20 cellular contexts compared by ENCODE assay signal in the genomic region with DNA sequence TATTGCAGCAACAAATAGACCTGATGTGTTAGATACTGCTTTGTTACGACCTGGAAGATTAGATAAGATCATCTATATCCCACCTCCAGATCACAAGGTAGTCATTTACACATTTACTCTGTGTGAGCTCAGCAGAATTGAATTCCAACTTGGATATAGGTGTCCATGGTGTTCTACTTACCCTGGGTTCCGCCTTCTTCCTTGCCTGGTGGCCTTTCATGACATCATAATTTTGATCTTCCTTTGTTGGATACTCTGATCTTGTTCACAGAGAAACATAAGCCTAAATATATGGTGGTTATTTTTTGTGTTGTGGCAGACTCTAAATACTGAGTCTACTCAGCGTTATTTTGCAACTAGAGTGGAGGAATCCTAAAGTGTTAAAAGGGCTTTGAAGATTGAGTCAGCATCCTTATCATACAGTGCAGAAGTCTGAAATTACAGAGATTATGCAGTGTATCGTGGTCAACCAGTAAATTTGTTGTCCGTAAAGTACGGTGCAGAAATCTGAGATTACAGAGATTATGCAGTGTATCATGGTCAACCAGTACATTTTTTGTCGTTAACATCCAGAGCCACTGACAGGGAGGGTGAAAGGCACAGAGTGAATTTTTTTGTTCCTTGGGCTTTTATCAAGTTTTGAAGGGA. TPM values are rescaled to one million over a fixed set of nuclear protein-coding genes. Genes with fewer than 3 reads are reported as not detected.
"Had no signal": no experiment of that assay in that cellular context is flagged by ENCODE, and none has a peak within 500 bp of the region (broad histone marks: within the 10 kb centered on the region; RNA-seq: fewer than 3 reads in every experiment).

No MANE protein-coding gene starts in this region.

- H3K4me2 ChIP-seq: neural progenitor cell had no signal

- H3K9me3 ChIP-seq: heart right ventricle, left ventricle myocardium inferior, lower lobe of right lung, psoas muscle, sigmoid colon, stomach had no signal

- H3K27me3 ChIP-seq: heart right ventricle, neural progenitor cell, sigmoid colon, stomach had no signal

- H2AFZ ChIP-seq: neural progenitor cell had no signal

- DNase-seq: effector CD4-positive, alpha-beta T cell; endodermal cell; heart right ventricle; immature natural killer cell; kidney; left cardiac atrium; left ventricle myocardium inferior; lower lobe of right lung; nucleus accumbens; psoas muscle; sigmoid colon; stimulated activated CD4-positive, alpha-beta T cell treated with anti-CD3 and anti-CD28 coated beads, Interleukin-2, amount 100 ng/mL, for 24 hours; stimulated activated naive CD4-positive, alpha-beta T cell; stomach had no signal

- H3K27ac ChIP-seq: coronary artery, heart right ventricle, left ventricle myocardium inferior, lower lobe of right lung, neural progenitor cell, psoas muscle, sigmoid colon, skin epidermis, stomach had no signal

- FAIRE-seq: frontal cortex, kidney, urothelium cell line had no signal

- H3K4me3 ChIP-seq: coronary artery, heart right ventricle, left ventricle myocardium inferior, lower lobe of right lung, neural progenitor cell, psoas muscle, sigmoid colon, skin epidermis, stomach had no signal

- H3K4me1 ChIP-seq: lower lobe of right lung, neural progenitor cell, psoas muscle, sigmoid colon had no signal

RNA-seq across cellular contexts. Expression of a gene that starts 39.1 kb away (rescaled TPM):
- total RNA-seq: glomerular endothelial cell had no signal
